8 cellular contexts compared by ENCODE assay signal in the genomic region with DNA sequence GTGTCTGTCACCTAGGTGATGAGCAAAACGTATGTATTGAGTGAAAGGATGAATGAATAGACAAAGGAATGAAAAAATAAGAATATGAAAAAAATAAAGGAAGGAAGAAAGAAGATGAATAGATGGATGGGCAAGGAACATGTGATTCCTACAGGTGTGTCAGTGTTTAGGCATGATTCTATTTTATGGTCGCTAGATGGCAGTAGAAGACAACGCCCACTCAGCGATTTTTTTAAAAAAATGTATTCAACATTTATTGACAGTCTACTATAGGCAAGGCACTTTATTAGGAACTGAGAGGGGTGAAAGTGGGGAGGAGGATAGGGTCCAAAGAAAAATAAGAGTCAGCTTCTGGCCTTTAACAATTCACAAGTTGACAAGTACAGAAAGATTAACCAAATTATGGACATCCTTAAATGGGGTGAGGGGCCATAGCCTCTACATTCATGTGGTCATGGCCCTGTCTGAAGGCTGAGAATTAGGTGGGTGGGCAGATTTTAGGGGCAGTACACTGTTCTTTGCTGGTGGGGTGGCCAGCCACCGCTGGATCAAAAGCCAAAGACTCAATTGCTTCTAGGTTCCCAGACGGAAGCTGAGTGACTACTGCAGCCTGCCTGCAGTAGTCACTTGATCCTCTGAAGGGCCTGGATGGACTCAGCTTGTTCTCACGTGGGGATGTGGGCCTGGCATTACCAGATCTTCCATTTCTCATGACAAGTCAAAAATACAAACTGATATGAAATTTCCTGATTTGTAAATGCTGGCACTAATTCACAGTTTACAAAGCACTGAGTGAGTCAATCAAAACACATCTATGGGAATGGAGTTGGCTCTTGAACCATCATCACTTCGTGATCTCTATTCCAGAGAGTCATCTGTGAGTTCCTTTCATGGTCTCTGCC.
A peak's percentile ranks its signal among the peaks of the same experiment; 100 is the strongest.
DNase-seq lines count a peak whose midpoint lies in the region; ATAC-seq and TF ChIP-seq lines count a peak whose summit lies in the region.

No MANE protein-coding gene starts in this region.

- H3K4me1 ChIP-seq in Caco-2 (peaks cover 10% of the 10 kb centered on the region), H9 (ENCODE audit: insufficient read depth, low read length) (no peaks in the 10 kb centered on the region), OCI-LY3 (ENCODE audit: low read length) (peaks cover 50% of the 10 kb centered on the region), prostate gland (replicated peaks) (no peaks in the 10 kb centered on the region)

- H4K8ac ChIP-seq in H9 (replicated peaks; ENCODE audit: insufficient read length, low read depth, low read length), result no peak overlapping the region

- H3K27ac ChIP-seq in H9 (ENCODE audit: insufficient read length, low read depth, low read length) (no peak overlapping the region), OCI-LY3 (ENCODE audit: low read length) (no peak overlapping the region), prostate gland (no peak overlapping the region)

- H3K9ac ChIP-seq in H9 (ENCODE audit: extremely low read depth, insufficient read length, low read length), result no peak overlapping the region
- peak overlapping the region; percentile 3; the same call in 1 of the 2 replicates for H3K9ac ChIP-seq in OCI-LY3 (ENCODE audit: low read length)

- H3K56ac ChIP-seq in H9 (ENCODE audit: insufficient read length, low read depth, low read length), result no peak overlapping the region

- POLR2A ChIA-PET in Caco-2 (lab: Charles Lee), result no interaction called here

- H3K79me2 ChIP-seq in H9 (ENCODE audit: insufficient read depth, low read length), result no peaks in the 10 kb centered on the region
- H3K79me2 ChIP-seq in OCI-LY3 (ENCODE audit: low read length), result no peaks in the 10 kb centered on the region

- H2BK15ac ChIP-seq in H9 (ENCODE audit: low read depth, low read length), result no peak overlapping the region

- H3K4me2 ChIP-seq in H9 (ENCODE audit: insufficient read depth, insufficient read length, low read length) (no peak overlapping the region), OCI-LY3 (ENCODE audit: low read length) (peak overlapping the region; percentile 2; the same call in 1 of the 2 replicates)

- H3K36me3 Mint-ChIP-seq in Caco-2 (ENCODE audit: insufficient read depth, unreplicated experiment) (no peaks in the 10 kb centered on the region), H9 (ENCODE audit: insufficient read depth in 1 of 3, low read depth in 3 of 3) (no peaks in the 10 kb centered on the region)
- H3K36me3 Mint-ChIP-seq in activated T-helper 17 cell treated with anti-CD3 and anti-CD28 coated beads, Interleukin-2, amount 50 U/mL, for 72 hours (ENCODE audit: low read depth), result no peaks in the 10 kb centered on the region
- H3K36me3 Mint-ChIP-seq in activated T-cell treated with anti-CD3 and anti-CD28 coated beads, Interleukin-2, amount 50 U/mL, for 4 hours (ENCODE audit: insufficient read depth), result no peaks in the 10 kb centered on the region

- H4K20me1 ChIP-seq in H9 (ENCODE audit: control insufficient read depth, insufficient read depth, insufficient read length) (no peaks in the 10 kb centered on the region), OCI-LY3 (ENCODE audit: insufficient read depth, low read length) (no peaks in the 10 kb centered on the region)

- H3K27ac Mint-ChIP-seq in Caco-2 (ENCODE audit: unreplicated experiment) (no peak overlapping the region), H9 (no peak overlapping the region)
- no peak overlapping the region for H3K27ac Mint-ChIP-seq in activated T-helper 17 cell treated with anti-CD3 and anti-CD28 coated beads, Interleukin-2, amount 50 U/mL, for 72 hours

- no peaks in the 10 kb centered on the region for H3K9me3 Mint-ChIP-seq in Caco-2 (ENCODE audit: unreplicated experiment)
- H3K9me3 Mint-ChIP-seq in H9, result no peaks in the 10 kb centered on the region
- H3K9me3 Mint-ChIP-seq in activated T-helper 17 cell treated with anti-CD3 and anti-CD28 coated beads, Interleukin-2, amount 50 U/mL, for 72 hours, result no peaks in the 10 kb centered on the region
- H3K9me3 Mint-ChIP-seq in activated T-cell treated with anti-CD3 and anti-CD28 coated beads, Interleukin-2, amount 50 U/mL, for 4 hours, result no peaks in the 10 kb centered on the region

- no peak for ATAC-seq in activated T-helper 17 cell treated with anti-CD3 and anti-CD28 coated beads, Interleukin-2, amount 50 U/mL, for 72 hours (replicated peaks)
- ATAC-seq in activated T-cell treated with anti-CD3 and anti-CD28 coated beads, Interleukin-2, amount 50 U/mL, for 4 hours, result no peak
- ATAC-seq in HG03108 (IDR thresholded peaks at IDR 0.05; ENCODE audit: unreplicated experiment), result no peak

- no peak overlapping the region for H2BK12ac ChIP-seq in H9 (ENCODE audit: insufficient read length, low read depth, low read length)

- H3K27me3 ChIP-seq in Caco-2 (replicated peaks; ENCODE audit: control insufficient read depth, insufficient read depth, low read length), result no peaks in the 10 kb centered on the region
- H3K27me3 ChIP-seq in H9 (ENCODE audit: insufficient read depth, low read length), result no peaks in the 10 kb centered on the region
- no peaks in the 10 kb centered on the region for H3K27me3 ChIP-seq in OCI-LY3 (ENCODE audit: low read depth, low read length)
- H3K27me3 ChIP-seq in prostate gland (replicated peaks; ENCODE audit: insufficient read depth), result no peaks in the 10 kb centered on the region

- no peaks in the 10 kb centered on the region for H3K79me1 ChIP-seq in H9 (ENCODE audit: insufficient read depth, low read depth, low read length, poor library complexity, severe bottlenecking)

- no peak overlapping the region for H4K5ac ChIP-seq in H9 (ENCODE audit: insufficient read length, low read depth, low read length)

- no peaks in the 10 kb centered on the region for H3K23me2 ChIP-seq in H9 (ENCODE audit: insufficient read length, low read depth, low read length, poor library complexity, severe bottlenecking)

- no peak overlapping the region for H2AFZ ChIP-seq in H9 (ENCODE audit: low read length)
- 0 out of 2 replicates have a peak overlapping the region, but pooled peaks have one; percentile 16 for H2AFZ ChIP-seq in OCI-LY3 (ENCODE audit: low read depth, low read length)

- H3K4me3 ChIP-seq in Caco-2 (ENCODE audit: low read depth, low read length) (no peak overlapping the region), OCI-LY3 (ENCODE audit: low read length) (no peak overlapping the region), epithelial cell of esophagus (ENCODE audit: low read length) (no peak overlapping the region), prostate gland (no peak overlapping the region)

- H3K23ac ChIP-seq in H9 (ENCODE audit: insufficient read length, low read depth, low read length), result no peak overlapping the region

- no peak overlapping the region for H2BK20ac ChIP-seq in H9 (ENCODE audit: low read depth, low read length, poor library complexity, severe bottlenecking)

- CTCF ChIA-PET in Caco-2 (lab: Charles Lee), result no interaction called here

- H3K4ac ChIP-seq in H9 (ENCODE audit: low read depth, low read length), result no peak overlapping the region

- H3K4me3 Mint-ChIP-seq in Caco-2 (ENCODE audit: unreplicated experiment), result no peak overlapping the region
- H3K4me3 Mint-ChIP-seq in H9, result no peak overlapping the region
- H3K4me3 Mint-ChIP-seq in activated T-helper 17 cell treated with anti-CD3 and anti-CD28 coated beads, Interleukin-2, amount 50 U/mL, for 72 hours, result no peak overlapping the region
- H3K4me3 Mint-ChIP-seq in activated T-cell treated with anti-CD3 and anti-CD28 coated beads, Interleukin-2, amount 50 U/mL, for 4 hours, result no peak overlapping the region

- H3T11ph ChIP-seq in H9 (ENCODE audit: low read length), result no peak overlapping the region

- no TSS peak for BruUV-seq in Caco-2 (replicated peaks; lab: Mats Ljungman, UMichigan)

- intact Hi-C loops in Caco-2 (cut with micrococcal nuclease; ENCODE audit: unreplicated experiment) (loop anchor here (10.0 kb wide), 2 partner anchors 232 to 2002 kb away; no protein-coding TSS in a partner anchor), prostate gland (cut with DNase I) (loop anchor here (5.0 to 10.0 kb wide), 3 partner anchors 82 to 1082 kb away; partner anchors contain the start of genes CENPL and DARS2)

- no peaks in the 10 kb centered on the region for H3K4me1 Mint-ChIP-seq in Caco-2 (ENCODE audit: low read depth, unreplicated experiment)
- peaks cover 0 to 3% of the 10 kb centered on the region in 2 experiments; a peak in 1 of 4 replicates for H3K4me1 Mint-ChIP-seq in H9
- H3K4me1 Mint-ChIP-seq in activated T-helper 17 cell treated with anti-CD3 and anti-CD28 coated beads, Interleukin-2, amount 50 U/mL, for 72 hours, result peaks cover 24% of the 10 kb centered on the region
- H3K4me1 Mint-ChIP-seq in activated T-cell treated with anti-CD3 and anti-CD28 coated beads, Interleukin-2, amount 50 U/mL, for 4 hours (ENCODE audit: low read depth), result peaks cover 38% of the 10 kb centered on the region

- H3K9me3 ChIP-seq in Caco-2 (no peaks in the 10 kb centered on the region), H9 (ENCODE audit: control insufficient read depth, low read depth, low read length) (no peaks in the 10 kb centered on the region), OCI-LY3 (ENCODE audit: insufficient read depth, low read length) (no peaks in the 10 kb centered on the region), prostate gland (no peaks in the 10 kb centered on the region)

- H3K14ac ChIP-seq in H9 (ENCODE audit: insufficient read depth, low read length), result no peak overlapping the region

- no peak overlapping the region for H2BK5ac ChIP-seq in H9 (ENCODE audit: insufficient read length, low read length)

- no peak overlapping the region for H2BK120ac ChIP-seq in H9 (ENCODE audit: low read depth, low read length, poor library complexity, severe bottlenecking)

- WGBS in H9 (ENCODE audit: extremely low coverage, insufficient read length, low lambda C conversion rate), result no CpG with 5 or more reads among the region's 8 CpGs
- 22% methylated on average over 8 of the region's 8 CpGs for WGBS in prostate gland

- H3K18ac ChIP-seq in H9 (ENCODE audit: insufficient read length, low read depth, low read length), result no peak overlapping the region

- DNase-seq in Caco-2 (peak in 1 of 2 experiments; percentile 26), H9 (no peak), epithelial cell of esophagus (ENCODE audit: low read depth) (peak; percentile 63), prostate gland (ENCODE audit: low spot score) (no peak)
- DNase-seq in activated T-cell treated with anti-CD3 and anti-CD28 coated beads, Interleukin-2, amount 50 U/mL, for 4 hours, result no peak

- H3K36me3 ChIP-seq in Caco-2 (ENCODE audit: control insufficient read depth, insufficient read depth, low read length) (no peaks in the 10 kb centered on the region), OCI-LY3 (replicated peaks; ENCODE audit: low read depth, low read length) (no peaks in the 10 kb centered on the region), prostate gland (no peaks in the 10 kb centered on the region)

- no peak for TF ChIP-seq POLR2A in prostate gland (IDR thresholded peaks at IDR 0.05)

- H2AK5ac ChIP-seq in H9 (ENCODE audit: insufficient read length, low read length), result no peak overlapping the region

- H3K27me3 Mint-ChIP-seq in Caco-2 (ENCODE audit: insufficient read depth, unreplicated experiment), result peaks cover 7% of the 10 kb centered on the region
- no peaks in the 10 kb centered on the region; the same call in 1 of the 2 replicates for H3K27me3 Mint-ChIP-seq in H9 (ENCODE audit: low read depth)
- H3K27me3 Mint-ChIP-seq in activated T-helper 17 cell treated with anti-CD3 and anti-CD28 coated beads, Interleukin-2, amount 50 U/mL, for 72 hours, result no peaks in the 10 kb centered on the region
- peaks cover 2% of the 10 kb centered on the region for H3K27me3 Mint-ChIP-seq in activated T-cell treated with anti-CD3 and anti-CD28 coated beads, Interleukin-2, amount 50 U/mL, for 4 hours (ENCODE audit: low read depth)

- TF ChIP-seq CTCF in Caco-2 (IDR thresholded peaks at IDR 0.05; ENCODE audit: insufficient read depth in 1 of 2, low read depth in 1 of 2, low read length in 1 of 2, severe bottlenecking in 1 of 2, unreplicated experiment in 1 of 2) (peak; percentile 71 to 83), H9 (conservative IDR thresholded peaks at IDR 0.05) (peak; percentile 86), OCI-LY3 (IDR thresholded peaks at IDR 0.05; ENCODE audit: low read depth, low read length) (peak; percentile 96), epithelial cell of esophagus (IDR thresholded peaks at IDR 0.05; ENCODE audit: insufficient read depth, low read depth, low read length, missing control alignments) (peak; percentile 73), prostate gland (IDR thresholded peaks at IDR 0.05) (peak; percentile 34 to 68 (median 62))

- no peak overlapping the region for H4K91ac ChIP-seq in H9 (ENCODE audit: insufficient read length, low read depth, low read length)
